In genomic region chr7:90246184-90246583, GRCh38 we compare ENCODE assay signal across 9 cellular contexts. TPM values are rescaled to one million over a fixed set of nuclear protein-coding genes. Genes with fewer than 3 reads are reported as not detected.
DNase-seq lines count a peak whose midpoint lies in the region; ATAC-seq and TF ChIP-seq lines count a peak whose summit lies in the region.
"Had no signal": no experiment of that assay in that cellular context is flagged by ENCODE, and none has a peak within 500 bp of the region (broad histone marks: within the 10 kb centered on the region; RNA-seq: fewer than 3 reads in every experiment).

No MANE protein-coding gene starts in this region.

- H3K27me3 ChIP-seq in cardiac muscle cell (no peaks in the 10 kb centered on the region), mucosa of stomach (ENCODE audit: control insufficient read depth, insufficient read depth, low read length) (no peaks in the 10 kb centered on the region), upper lobe of left lung (peaks cover 0 to 4% (median 0%) of the 10 kb centered on the region in 4 donors)
- H3K27me3 ChIP-seq: brain microvascular endothelial cell had no signal

- H3K9ac ChIP-seq in mucosa of stomach (ENCODE audit: low read length), result peak overlapping the region; percentile 82

- TF ChIP-seq EP300 in upper lobe of left lung (IDR thresholded peaks at IDR 0.05), result no peak

- H3K9me3 ChIP-seq in cardiac muscle cell (ENCODE audit: low read depth) (no peaks in the 10 kb centered on the region), mucosa of stomach (ENCODE audit: control insufficient read depth, low read length) (no peaks in the 10 kb centered on the region), upper lobe of left lung (no peaks in the 10 kb centered on the region)

- H3K27ac ChIP-seq in cardiac muscle cell, result no peak overlapping the region
- H3K27ac ChIP-seq in upper lobe of left lung, result peak overlapping the region in 1 of 4 donors; percentile 68
- H3K27ac ChIP-seq: brain microvascular endothelial cell had no signal

- intact Hi-C loops in cardiac septum (cut with DNase I), result no loop called here

- TF ChIP-seq CTCF in cardiac muscle cell (IDR thresholded peaks at IDR 0.05; ENCODE audit: low read depth, low read length) (no peak), upper lobe of left lung (IDR thresholded peaks at IDR 0.05) (no peak)

- DNase-seq in cardiac muscle cell (ENCODE audit: low read depth in 1 of 2, low spot score in 1 of 2), result peak; percentile 20 to 85
- DNase-seq in cardiac septum (ENCODE audit: low spot score), result no peak
- DNase-seq in ecto neural progenitor cell (ENCODE audit: low spot score), result peak; percentile 52
- DNase-seq in upper lobe of left lung, result peak in 1 of 2 donors; percentile 20
- no peak for DNase-seq in NCI-H146 (lab: John Stamatoyannopoulos, UW)
- DNase-seq: brain microvascular endothelial cell had no signal

- H3K4me1 ChIP-seq in cardiac muscle cell (ENCODE audit: low read depth) (no peaks in the 10 kb centered on the region), mucosa of stomach (ENCODE audit: control insufficient read depth, insufficient read depth, low read length) (no peaks in the 10 kb centered on the region), upper lobe of left lung (peaks cover 5 to 21% (median 13%) of the 10 kb centered on the region in 4 donors)

- WGBS in upper lobe of left lung, 2 donors, result 20 to 43% methylated on average over 6 to 9 of the region's 9 CpGs

- TF ChIP-seq POLR2A in upper lobe of left lung (IDR thresholded peaks at IDR 0.05), result no peak
- TF ChIP-seq POLR2A in GM18505 (IDR thresholded peaks at IDR 0.05; ENCODE audit: borderline replicate concordance, extremely low read depth, insufficient read depth, insufficient read length), result no peak

- ATAC-seq in upper lobe of left lung (ENCODE audit: low FRiP score in 2 of 2) (no peak), GM18505 (IDR thresholded peaks at IDR 0.05; ENCODE audit: unreplicated experiment) (no peak), HG02642 (IDR thresholded peaks at IDR 0.05; ENCODE audit: poor library complexity, unreplicated experiment) (no peak)

- H3K36me3 ChIP-seq in cardiac muscle cell, result no peaks in the 10 kb centered on the region
- no peaks in the 10 kb centered on the region for H3K36me3 ChIP-seq in mucosa of stomach (ENCODE audit: control insufficient read depth, insufficient read depth, low read length)
- H3K36me3 ChIP-seq in upper lobe of left lung, result no peaks in the 10 kb centered on the region
- H3K36me3 ChIP-seq: brain microvascular endothelial cell had no signal

- peak overlapping the region; percentile 45 for H3K4me3 ChIP-seq in cardiac muscle cell
- peak overlapping the region; percentile 73 for H3K4me3 ChIP-seq in mucosa of stomach (ENCODE audit: low read length)
- peak overlapping the region in 3 of 4 donors; percentile 70 to 98 (median 94) for H3K4me3 ChIP-seq in upper lobe of left lung

RNA-seq across cellular contexts. Expression of gene CFAP69, which starts 1.2 kb away (rescaled TPM):
- total RNA-seq in cardiac muscle cell (4.3 and 19.2 TPM in 2 replicates), cardiac septum (3.6 TPM), upper lobe of left lung (10 to 100 TPM in 2 of 6 donors, 1 to 10 TPM in 4; 3.4 to 34.9 (median 6.9) TPM)
- polyA plus RNA-seq in cardiac muscle cell, result 2.5 and 3.9 TPM in 2 replicates

RNA-seq across cellular contexts. Expression of gene STEAP2, which starts 34.6 kb away (rescaled TPM):
- total RNA-seq in cardiac muscle cell, result 2.9 and 3.4 TPM in 2 replicates
- polyA plus RNA-seq in cardiac muscle cell, result 2.0 and 2.1 TPM in 2 replicates
- total RNA-seq in cardiac septum, result 15.9 TPM
- 10 to 100 TPM in 2 of 6 donors, 1 to 10 TPM in 4; 2.6 to 18.7 (median 8.1) TPM for total RNA-seq in upper lobe of left lung

Comparison
In these comparisons a context has a peak if more than half of its experiments do, and no peak if none do; other contexts are left out.
1. DNase-seq: peak in cardiac muscle cell (2 of 2) and ecto neural progenitor cell (single experiment); none in cardiac septum (single experiment) and NCI-H146 (single experiment).
2. Peak in every context shown above with its lines, with median percentiles within 50 percentile points of each other: H3K4me3 ChIP-seq.